Comparison of ENCODE assay signal across 16 cellular contexts in genomic region chr7:157693071-157693520, GRCh38.
DNase-seq lines count a peak whose midpoint lies in the region; ATAC-seq lines count a peak whose summit lies in the region.
"Had no signal": no experiment of that assay in that cellular context is flagged by ENCODE, and none has a peak within 500 bp of the region (broad histone marks: within the 10 kb centered on the region; RNA-seq: fewer than 3 reads in every experiment).

No MANE protein-coding gene starts in this region.

- no peak overlapping the region for H3K4me3 Mint-ChIP-seq in activated T-cell treated with anti-CD3 and anti-CD28 coated beads, Interleukin-2, amount 50 U/mL, for 24 hours
- H3K4me3 Mint-ChIP-seq in CD4-positive, alpha-beta memory T cell = peak overlapping the region in 1 of 8 donors; percentile 26

- H3K4me1 ChIP-seq in iPS-15b (ENCODE audit: control insufficient read depth, insufficient read depth, low read length) = peaks cover 1% of the 10 kb centered on the region
- peaks cover 25% of the 10 kb centered on the region for H3K4me1 ChIP-seq in CD4-positive, alpha-beta memory T cell (ENCODE audit: insufficient read depth, low read length)

- ATAC-seq in sciatic nerve (no peak), HG03159 (IDR thresholded peaks at IDR 0.05; ENCODE audit: unreplicated experiment) (no peak)
- ATAC-seq: left lobe of liver had no signal

- peak overlapping the region; percentile 46 for H3K4me3 ChIP-seq in iPS-15b (ENCODE audit: low read depth, low read length)
- H3K4me3 ChIP-seq in CD4-positive, alpha-beta memory T cell (ENCODE audit: low read length in 2 of 2) = no peak overlapping the region
- H3K4me3 ChIP-seq: GM23248, skin epidermis had no signal

- H3K9me3 ChIP-seq in iPS-15b (ENCODE audit: control insufficient read depth, insufficient read depth, low read length) = no peaks in the 10 kb centered on the region
- H3K9me3 ChIP-seq in CD4-positive, alpha-beta memory T cell (ENCODE audit: control insufficient read depth in 1 of 2, low read length in 2 of 2) = no peaks in the 10 kb centered on the region

- no peak overlapping the region for H3K27ac Mint-ChIP-seq in activated T-cell treated with anti-CD3 and anti-CD28 coated beads, Interleukin-2, amount 50 U/mL, for 24 hours
- H3K27ac Mint-ChIP-seq in CD4-positive, alpha-beta memory T cell = no peak overlapping the region
- H3K27ac Mint-ChIP-seq: nephron had no signal

- POLR2A ChIA-PET in CD4-positive, alpha-beta memory T cell (lab: Charles Lee; ENCODE audit: partially characterized antibody) = no interaction called here

- CTCF ChIA-PET in CD4-positive, alpha-beta memory T cell (lab: Charles Lee; ENCODE audit: partially characterized antibody) = no interaction called here

- no peaks in the 10 kb centered on the region for H3K36me3 Mint-ChIP-seq in activated T-cell treated with anti-CD3 and anti-CD28 coated beads, Interleukin-2, amount 50 U/mL, for 24 hours (ENCODE audit: low read depth)
- H3K36me3 Mint-ChIP-seq in CD4-positive, alpha-beta memory T cell = no peaks in the 10 kb centered on the region

- peaks cover 2% of the 10 kb centered on the region for H3K9me3 Mint-ChIP-seq in activated T-cell treated with anti-CD3 and anti-CD28 coated beads, Interleukin-2, amount 50 U/mL, for 24 hours
- peaks cover 0 to 5% (median 3%) of the 10 kb centered on the region in 8 donors for H3K9me3 Mint-ChIP-seq in CD4-positive, alpha-beta memory T cell

- peak; percentile 30 for DNase-seq in activated T-cell treated with anti-CD3 and anti-CD28 coated beads, Interleukin-2, amount 50 U/mL, for 24 hours
- no peak for DNase-seq in activated T-cell treated with anti-CD3 and anti-CD28 coated beads, Interleukin-2, amount 50 U/mL, for 48 hours
- DNase-seq in NCI-H1417 (lab: John Stamatoyannopoulos, UW) (peak in 2 of 3 experiments; percentile 94 to 96), sciatic nerve (ENCODE audit: low spot score) (peak; percentile 42)
- no peak for DNase-seq in activated CD4-positive, alpha-beta T cell treated with anti-CD3 and anti-CD28 coated beads for 4 hours
- DNase-seq in CD4-positive, alpha-beta memory T cell = no peak
- DNase-seq: erythroblast, GM23248, NCI-H1105, NCI-H345, OCI-M1 had no signal

- H3K27me3 Mint-ChIP-seq in activated T-cell treated with anti-CD3 and anti-CD28 coated beads, Interleukin-2, amount 50 U/mL, for 24 hours = peaks cover 53% of the 10 kb centered on the region
- H3K27me3 Mint-ChIP-seq in CD4-positive, alpha-beta memory T cell = peaks cover 26 to 27% of the 10 kb centered on the region in 2 donors

- no peak overlapping the region for H3K27ac ChIP-seq in CD4-positive, alpha-beta memory T cell (ENCODE audit: low read depth, low read length)
- H3K27ac ChIP-seq: GM23248, skin epidermis had no signal

- peaks cover 56% of the 10 kb centered on the region for H3K27me3 ChIP-seq in iPS-15b (ENCODE audit: control insufficient read depth, insufficient read depth, low read length)
- H3K27me3 ChIP-seq in CD4-positive, alpha-beta memory T cell (ENCODE audit: insufficient read depth, low read length) = peaks cover 10% of the 10 kb centered on the region

- no peaks in the 10 kb centered on the region for H3K36me3 ChIP-seq in iPS-15b (ENCODE audit: control insufficient read depth, insufficient read depth, low read length)
- H3K36me3 ChIP-seq in CD4-positive, alpha-beta memory T cell (ENCODE audit: insufficient read depth, low read length) = no peaks in the 10 kb centered on the region

- intact Hi-C loops in sciatic nerve (cut with DNase I) = no loop called here
- intact Hi-C loops in CD4-positive, alpha-beta memory T cell (cut with micrococcal nuclease) = no loop called here

- peaks cover 17% of the 10 kb centered on the region for H3K4me1 Mint-ChIP-seq in activated T-cell treated with anti-CD3 and anti-CD28 coated beads, Interleukin-2, amount 50 U/mL, for 24 hours (ENCODE audit: low read depth)
- peaks cover 8 to 20% (median 11%) of the 10 kb centered on the region in 4 donors for H3K4me1 Mint-ChIP-seq in CD4-positive, alpha-beta memory T cell

- H3K9ac ChIP-seq in iPS-15b (ENCODE audit: low read depth, low read length) = no peak overlapping the region
- H3K9ac ChIP-seq: GM23248 had no signal

Comparison
In these comparisons a context has a peak if more than half of its experiments do, and no peak if none do; other contexts are left out.
1. DNase-seq: peak in activated T-cell treated with anti-CD3 and anti-CD28 coated beads, Interleukin-2, amount 50 U/mL, for 24 hours (single experiment), NCI-H1417 (2 of 3) and sciatic nerve (single experiment); none in activated T-cell treated with anti-CD3 and anti-CD28 coated beads, Interleukin-2, amount 50 U/mL, for 48 hours (0 of 2), activated CD4-positive, alpha-beta T cell treated with anti-CD3 and anti-CD28 coated beads for 4 hours (0 of 2) and CD4-positive, alpha-beta memory T cell (0 of 5).